ENCODE assay signal across 8 cellular contexts in genomic region chr12:126874427-126875026, GRCh38.
DNase-seq lines count a peak whose midpoint lies in the region; ATAC-seq and TF ChIP-seq lines count a peak whose summit lies in the region.

No MANE protein-coding gene starts in this region.

- DNase-seq in DMS 273 treated with DMSO at 0.1 percent for 48 hours (lab: John Stamatoyannopoulos, UW) (peak; percentile 0), Kasumi-1 (lab: John Stamatoyannopoulos, UW) (peak; percentile 6 to 37), SW480 (ENCODE audit: low spot score) (peak; percentile 39), hepatic stellate cell (ENCODE audit: low spot score) (peak; percentile 2), smooth muscle cell (lab: John Stamatoyannopoulos, UW; ENCODE audit: unreplicated experiment) (no peak)
- DNase-seq in activated naive CD8-positive, alpha-beta T cell treated with anti-CD3 and anti-CD28 coated beads, Interleukin-2, amount 50 U/mL, for 16 hours (ENCODE audit: low read depth, low spot score) = peak; percentile 2

- peak; percentile 86 for TF ChIP-seq CTCF in smooth muscle cell (IDR thresholded peaks at IDR 0.05; ENCODE audit: borderline replicate concordance, insufficient read depth, poor library complexity, severe bottlenecking)

- no peaks in the 10 kb centered on the region for H3K27me3 ChIP-seq in smooth muscle cell (ENCODE audit: low read depth)

- no peaks in the 10 kb centered on the region for H3K9me3 ChIP-seq in smooth muscle cell (replicated peaks; ENCODE audit: low read depth)

- no peak overlapping the region for H3K4me2 ChIP-seq in smooth muscle cell

- H3K4me3 ChIP-seq in smooth muscle cell = no peak overlapping the region

- no peak overlapping the region for H3K27ac ChIP-seq in smooth muscle cell (ENCODE audit: low read depth)

- no peaks in the 10 kb centered on the region for H4K20me1 ChIP-seq in smooth muscle cell (ENCODE audit: low read depth)

- no peaks in the 10 kb centered on the region for H3F3A ChIP-seq in smooth muscle cell (ENCODE audit: low read depth)

- H3K79me2 ChIP-seq in smooth muscle cell (ENCODE audit: low read depth) = no peaks in the 10 kb centered on the region

- H3K9ac ChIP-seq in smooth muscle cell (ENCODE audit: low read depth) = no peak overlapping the region

- no peaks in the 10 kb centered on the region for H3K36me3 ChIP-seq in smooth muscle cell (ENCODE audit: low read depth)

- no peak overlapping the region for H2AFZ ChIP-seq in smooth muscle cell (ENCODE audit: low read depth)

- WGBS in smooth muscle cell (ENCODE audit: low lambda C conversion rate) = 41% methylated on average over 8 of the region's 8 CpGs

- peak; percentile 97 for ATAC-seq in GM21423 (IDR thresholded peaks at IDR 0.05; ENCODE audit: unreplicated experiment)
- no peak for ATAC-seq in HG02763 (IDR thresholded peaks at IDR 0.05; ENCODE audit: unreplicated experiment)

- no peaks in the 10 kb centered on the region for H3K4me1 ChIP-seq in smooth muscle cell (ENCODE audit: low read depth)
